In the genomic region with DNA sequence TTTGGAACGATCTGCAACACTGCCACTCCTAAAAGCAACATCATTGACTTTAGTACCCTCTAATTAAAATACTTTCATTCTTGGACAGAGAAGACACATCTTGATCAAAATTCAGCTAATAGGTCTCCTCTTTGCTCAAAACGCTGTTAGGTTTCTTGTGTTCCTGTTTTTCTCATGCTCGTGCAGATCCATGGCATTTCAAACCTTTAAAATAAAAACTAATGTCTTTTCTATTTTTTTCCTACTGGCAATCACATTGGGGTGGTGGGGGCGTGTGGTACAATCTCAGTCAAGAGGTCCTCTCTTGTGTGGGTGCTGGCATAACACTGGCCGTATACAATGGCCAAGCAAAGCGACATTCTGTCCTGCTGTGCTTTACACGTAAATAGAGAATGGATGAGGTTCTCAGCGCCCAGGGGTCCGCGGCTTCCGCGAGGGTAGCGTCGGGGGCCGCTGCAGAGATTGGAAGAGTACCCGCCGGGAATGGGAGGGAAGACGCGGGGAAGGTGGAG, we compare ENCODE assay signal across 10 cellular contexts. TPM values are rescaled to one million over a fixed set of nuclear protein-coding genes. Genes with fewer than 3 reads are reported as not detected.
DNase-seq lines count a peak whose midpoint lies in the region; ATAC-seq and TF ChIP-seq lines count a peak whose summit lies in the region.
"Had no signal": no experiment of that assay in that cellular context is flagged by ENCODE, and none has a peak within 500 bp of the region (broad histone marks: within the 10 kb centered on the region; RNA-seq: fewer than 3 reads in every experiment).

No MANE protein-coding gene starts in this region.

- H3K36me3 ChIP-seq in MG63 (no peaks in the 10 kb centered on the region), neuronal stem cell (replicated peaks in 1 of 2; ENCODE audit: control insufficient read depth in 2 of 2, insufficient read depth in 2 of 2, low read length in 2 of 2) (no peaks in the 10 kb centered on the region)

- no peaks in the 10 kb centered on the region for H3K27me3 Mint-ChIP-seq in CD4-positive, alpha-beta T cell

- H4K8ac ChIP-seq in neuronal stem cell (ENCODE audit: low read depth, low read length): no peak overlapping the region

- H2BK12ac ChIP-seq in neuronal stem cell (ENCODE audit: low read length): no peak overlapping the region

- H2BK120ac ChIP-seq in neuronal stem cell (ENCODE audit: low read depth, low read length): no peak overlapping the region

- H3K4ac ChIP-seq in neuronal stem cell (ENCODE audit: low read length): no peak overlapping the region

- no peak overlapping the region for H3K14ac ChIP-seq in neuronal stem cell (ENCODE audit: low read length)

- peak overlapping the region; percentile 27 for H3K9ac ChIP-seq in neuronal stem cell (ENCODE audit: low read depth, low read length, poor library complexity)

- no CpG with 5 or more reads among the region's 19 CpGs for WGBS in neuronal stem cell (ENCODE audit: extremely low coverage in 2 of 2, insufficient read length in 2 of 2, insufficient replicate concordance in 1 of 2), 2 donors

- H3K9me3 Mint-ChIP-seq in CD4-positive, alpha-beta T cell: no peaks in the 10 kb centered on the region

- peaks cover 5% of the 10 kb centered on the region for H3K36me3 Mint-ChIP-seq in CD4-positive, alpha-beta T cell (ENCODE audit: low read depth)

- peak overlapping the region; percentile 44 for H3K23ac ChIP-seq in neuronal stem cell (ENCODE audit: low read depth, low read length, poor library complexity)

- peaks cover 4 to 7% of the 10 kb centered on the region in 2 donors for H3K4me1 ChIP-seq in neuronal stem cell (ENCODE audit: control insufficient read depth in 2 of 2, insufficient read depth in 1 of 2, low read depth in 1 of 2, low read length in 2 of 2)

- in situ Hi-C loops in ACHN (cut with HindIII; ENCODE audit: low pct_ligation_motif_present, low pct_unique_long_range_greater_than_20kb, low sequenced_read_pairs): no loop called here

- H4K91ac ChIP-seq in neuronal stem cell (ENCODE audit: low read depth, low read length, poor library complexity): no peak overlapping the region

- peak overlapping the region; percentile 98 for H3K4me2 ChIP-seq in neuronal stem cell (ENCODE audit: insufficient read depth, low read length, poor library complexity, severe bottlenecking)

- H3K79me1 ChIP-seq in neuronal stem cell (ENCODE audit: low read depth, low read length): no peaks in the 10 kb centered on the region

- CTCF ChIA-PET in CD4-positive, alpha-beta T cell (lab: Charles Lee): interaction anchor here (0.7 kb wide), 1 partner anchor 27 kb away, joined by 3 read pairs; the partner anchor contains the start of gene RFESD

- peak overlapping the region; percentile 34; the same call in 1 of the 2 replicates for H3K4me3 ChIP-seq in MG63
- H3K4me3 ChIP-seq in epithelial cell of proximal tubule (ENCODE audit: low read depth, low read length): peak overlapping the region; percentile 55
- peak overlapping the region; percentile 48 to 82 for H3K4me3 ChIP-seq in neuronal stem cell (ENCODE audit: low read length in 2 of 2)

- ATAC-seq in CD4-positive, alpha-beta T cell (ENCODE audit: poor library complexity): no peak
- no peak for ATAC-seq in GM19397 (IDR thresholded peaks at IDR 0.05; ENCODE audit: unreplicated experiment)

- POLR2A ChIA-PET in CD4-positive, alpha-beta T cell (lab: Charles Lee): interaction anchor here (5.1 kb wide), 1 partner anchor 12 kb away, joined by 73 read pairs; no protein-coding TSS in a partner anchor

- DNase-seq in CD4-positive, alpha-beta T cell: no peak
- no peak for DNase-seq in MG63
- no peak for DNase-seq in epithelial cell of proximal tubule (ENCODE audit: low read depth)
- no peak for DNase-seq in neuronal stem cell (ENCODE audit: low spot score)
- no peak for DNase-seq in SK-N-DZ (ENCODE audit: low spot score)
- DNase-seq in ACHN: no peak
- no peak for DNase-seq in NCI-H2227 (lab: John Stamatoyannopoulos, UW; ENCODE audit: unreplicated experiment)

- H3K27ac Mint-ChIP-seq in CD4-positive, alpha-beta T cell: peak overlapping the region; percentile 69

- peak overlapping the region; percentile 65 for H2BK15ac ChIP-seq in neuronal stem cell (ENCODE audit: low read length)

- H2AFZ ChIP-seq in neuronal stem cell (ENCODE audit: low read length): peak overlapping the region; percentile 100

- H3K9me3 ChIP-seq in CD4-positive, alpha-beta T cell (ENCODE audit: control insufficient read depth, low read length): no peaks in the 10 kb centered on the region
- no peaks in the 10 kb centered on the region for H3K9me3 ChIP-seq in MG63
- peaks cover 0 to 8% of the 10 kb centered on the region in 2 donors for H3K9me3 ChIP-seq in neuronal stem cell (replicated peaks in 1 of 2; ENCODE audit: control insufficient read depth in 2 of 2, insufficient read depth in 1 of 2, low read depth in 1 of 2, low read length in 2 of 2)

- H3K27ac ChIP-seq in CD4-positive, alpha-beta T cell (ENCODE audit: low read depth, low read length): no peak overlapping the region
- no peak overlapping the region for H3K27ac ChIP-seq in neuronal stem cell (replicated peaks; ENCODE audit: low read length)
- H3K27ac ChIP-seq: epithelial cell of prostate had no signal

- TF ChIP-seq CTCF in CD4-positive, alpha-beta T cell (IDR thresholded peaks at IDR 0.05): no peak
- no peak for TF ChIP-seq CTCF in epithelial cell of proximal tubule (conservative IDR thresholded peaks at IDR 0.05; ENCODE audit: low read depth, low read length)

- H3K18ac ChIP-seq in neuronal stem cell (ENCODE audit: low read length): peak overlapping the region; percentile 3

- no peak overlapping the region for H2AK5ac ChIP-seq in neuronal stem cell (ENCODE audit: low read depth, low read length)

- no peaks in the 10 kb centered on the region for H3K27me3 ChIP-seq in CD4-positive, alpha-beta T cell (ENCODE audit: control insufficient read depth, insufficient read depth, low read length)
- H3K27me3 ChIP-seq in MG63 (no peaks in the 10 kb centered on the region), neuronal stem cell (ENCODE audit: control insufficient read depth in 3 of 3, insufficient read depth in 3 of 3, low read depth in 1 of 3, low read length in 3 of 3) (peaks cover 13 to 78% (median 42%) of the 10 kb centered on the region in 3 experiments)

- intact Hi-C loops in CD4-positive, alpha-beta T cell (cut with DNase I, micrococcal nuclease): loop anchor here (2.0 kb wide), 2 partner anchors 63 to 65 kb away; partner anchors contain the start of genes ARSK (in 1 of the 2) and SKIC3 (in 1 of the 2)

- H2BK5ac ChIP-seq in neuronal stem cell (ENCODE audit: low read length): no peak overlapping the region

- H3K4me1 Mint-ChIP-seq in CD4-positive, alpha-beta T cell (ENCODE audit: low read depth): peaks cover 81% of the 10 kb centered on the region

- peak overlapping the region; percentile 95 for H3K4me3 Mint-ChIP-seq in CD4-positive, alpha-beta T cell

RNA-seq across cellular contexts. Expression of gene GPR150, which starts 0.3 kb away (rescaled TPM):
- total RNA-seq in CD4-positive, alpha-beta T cell: under 1 TPM; 0.60 to 0.75 TPM
- total RNA-seq in MG63 (2014; rRNA removed; shearing (Covaris generic); ENCODE audit: low replicate concordance): not detected in 2 replicates
- 0.58 TPM in 1 of 2 replicates, not detected in the other for total RNA-seq in epithelial cell of proximal tubule
- polyA plus RNA-seq in neuronal stem cell (2013, experiment 1 of 2): 0.22 TPM
- 0.21 TPM for polyA plus RNA-seq in neuronal stem cell (2013, experiment 2 of 2)
- polyA plus RNA-seq in SK-N-DZ (2014; cell fraction: cytosol; rRNA removed): 0.23 and 0.31 TPM in 2 replicates
- polyA plus RNA-seq in SK-N-DZ (2014; cell fraction: nucleus; rRNA removed): 0.32 and 0.57 TPM in 2 replicates
- total RNA-seq: NCI-H460 had no signal

RNA-seq across cellular contexts. Expression of gene RFESD, which starts 27.0 kb away (rescaled TPM):
- 1 to 10 TPM; 1.3 to 1.5 TPM for total RNA-seq in CD4-positive, alpha-beta T cell
- total RNA-seq in MG63 (2014; rRNA removed; shearing (Covaris generic); ENCODE audit: low replicate concordance): 2.2 and 10.7 TPM in 2 replicates
- 0.52 and 2.7 TPM in 2 replicates for total RNA-seq in epithelial cell of proximal tubule
- polyA plus RNA-seq in neuronal stem cell (2013, experiment 1 of 2): 4.0 TPM
- 3.6 TPM for polyA plus RNA-seq in neuronal stem cell (2013, experiment 2 of 2)
- 4.9 and 9.8 TPM in 2 replicates for polyA plus RNA-seq in SK-N-DZ (2014; cell fraction: cytosol; rRNA removed)
- 4.4 and 6.3 TPM in 2 replicates for polyA plus RNA-seq in SK-N-DZ (2014; cell fraction: nucleus; rRNA removed)
